Comparison of ENCODE assay signal across 23 cellular contexts in genomic region chr1:168373869-168374268, GRCh38.
DNase-seq lines count a peak whose midpoint lies in the region; ATAC-seq, FAIRE-seq and TF ChIP-seq lines count a peak whose summit lies in the region.
"Had no signal": no experiment of that assay in that cellular context is flagged by ENCODE, and none has a peak within 500 bp of the region (broad histone marks: within the 10 kb centered on the region; RNA-seq: fewer than 3 reads in every experiment).

No MANE protein-coding gene starts in this region.

- H3K27me3 ChIP-seq in astrocyte (ENCODE audit: insufficient read depth, low read length) (peaks cover 3% of the 10 kb centered on the region), uterus (no peaks in the 10 kb centered on the region), prostate gland (replicated peaks; ENCODE audit: insufficient read depth) (no peaks in the 10 kb centered on the region)
- H3K27me3 ChIP-seq: brain microvascular endothelial cell had no signal

- CTCF ChIA-PET in activated CD4-positive, alpha-beta T cell treated with anti-CD3 and anti-CD28 coated beads, Interleukin-2, amount 10 ng/mL, durations not matched to agents 7 days and 5 days (lab: Charles Lee), result interaction anchor here (1.4 to 2.1 kb wide), 6 partner anchors 7 to 43 kb away, joined by 3 to 12 read pairs (median 4); no protein-coding TSS in a partner anchor

- no peak overlapping the region for H3K9ac ChIP-seq in astrocyte (ENCODE audit: low read length)

- no peaks in the 10 kb centered on the region for H3K36me3 Mint-ChIP-seq in activated CD4-positive, alpha-beta T cell treated with anti-CD3 and anti-CD28 coated beads, Interleukin-2, amount 10 ng/mL, durations not matched to agents 7 days and 5 days (ENCODE audit: low read depth)
- no peaks in the 10 kb centered on the region for H3K36me3 Mint-ChIP-seq in astrocyte (ENCODE audit: low read depth, unreplicated experiment)

- H3K9me3 ChIP-seq in astrocyte (ENCODE audit: insufficient read depth, low read depth, low read length) (no peaks in the 10 kb centered on the region), uterus (no peaks in the 10 kb centered on the region), prostate gland (no peaks in the 10 kb centered on the region)

- H3K4me1 Mint-ChIP-seq in activated CD4-positive, alpha-beta T cell treated with anti-CD3 and anti-CD28 coated beads, Interleukin-2, amount 10 ng/mL, durations not matched to agents 7 days and 5 days, result no peaks in the 10 kb centered on the region
- H3K4me1 Mint-ChIP-seq in astrocyte (ENCODE audit: low read depth, unreplicated experiment), result peaks cover 1% of the 10 kb centered on the region
- H3K4me1 Mint-ChIP-seq: activated naive CD8-positive, alpha-beta T cell treated with anti-CD3 and anti-CD28 coated beads, Interleukin-2, amount 50 U/mL, for 24 hours had no signal

- H3K4me1 ChIP-seq in astrocyte (ENCODE audit: insufficient read depth, low read length) (no peaks in the 10 kb centered on the region), uterus (no peaks in the 10 kb centered on the region), prostate gland (replicated peaks) (no peaks in the 10 kb centered on the region)

- no peaks in the 10 kb centered on the region for H3K79me2 ChIP-seq in astrocyte (ENCODE audit: insufficient read depth, low read length)

- H3K4me3 Mint-ChIP-seq in activated CD4-positive, alpha-beta T cell treated with anti-CD3 and anti-CD28 coated beads, Interleukin-2, amount 10 ng/mL, durations not matched to agents 7 days and 5 days, result no peak overlapping the region
- no peak overlapping the region for H3K4me3 Mint-ChIP-seq in astrocyte (ENCODE audit: unreplicated experiment)
- H3K4me3 Mint-ChIP-seq: activated naive CD8-positive, alpha-beta T cell treated with anti-CD3 and anti-CD28 coated beads, Interleukin-2, amount 50 U/mL, for 24 hours; H9; neural crest cell had no signal

- TF ChIP-seq POLR2A in uterus (IDR thresholded peaks at IDR 0.05) (no peak), prostate gland (IDR thresholded peaks at IDR 0.05) (no peak)

- intact Hi-C loops in uterus (cut with DNase I; ENCODE audit: low total_unique reads) (no loop called here), prostate gland (cut with DNase I) (no loop called here)

- ATAC-seq in HG02938 (IDR thresholded peaks at IDR 0.05; ENCODE audit: unreplicated experiment), result no peak
- ATAC-seq: activated naive CD8-positive, alpha-beta T cell treated with anti-CD3 and anti-CD28 coated beads, Interleukin-2, amount 50 U/mL, for 24 hours had no signal

- H3K4me3 ChIP-seq in astrocyte (ENCODE audit: insufficient read depth, low read depth, low read length) (no peak overlapping the region), uterus (no peak overlapping the region), prostate gland (no peak overlapping the region)
- H3K4me3 ChIP-seq: smooth muscle cell had no signal

- no peak overlapping the region for H3K27ac Mint-ChIP-seq in activated CD4-positive, alpha-beta T cell treated with anti-CD3 and anti-CD28 coated beads, Interleukin-2, amount 10 ng/mL, durations not matched to agents 7 days and 5 days
- no peak overlapping the region for H3K27ac Mint-ChIP-seq in astrocyte (ENCODE audit: unreplicated experiment)
- H3K27ac Mint-ChIP-seq: H9 had no signal

- H3K27ac ChIP-seq in astrocyte (ENCODE audit: low read depth, low read length), result no peak overlapping the region
- H3K27ac ChIP-seq in uterus, result peak overlapping the region; percentile 58 to 71
- H3K27ac ChIP-seq in prostate gland, result no peak overlapping the region
- H3K27ac ChIP-seq: brain microvascular endothelial cell, VCaP had no signal

- H3K36me3 ChIP-seq in astrocyte (ENCODE audit: insufficient read depth, low read length) (no peaks in the 10 kb centered on the region), uterus (no peaks in the 10 kb centered on the region), prostate gland (no peaks in the 10 kb centered on the region)
- H3K36me3 ChIP-seq: brain microvascular endothelial cell had no signal

- no peak overlapping the region for H3K4me2 ChIP-seq in astrocyte (ENCODE audit: low read length)
- H3K4me2 ChIP-seq: smooth muscle cell had no signal

- peak; percentile 8 for DNase-seq in activated CD4-positive, alpha-beta T cell treated with anti-CD3 and anti-CD28 coated beads for 48 hours
- no peak for DNase-seq in activated CD4-positive, alpha-beta T cell treated with anti-CD3 and anti-CD28 coated beads, Interleukin-2, amount 10 ng/mL, durations not matched to agents 7 days and 5 days
- DNase-seq in astrocyte (ENCODE audit: low read depth), result peak; percentile 17
- DNase-seq in kidney glomerular epithelial cell (lab: John Stamatoyannopoulos, UW), result peak; percentile 36
- peak; percentile 77 to 81 for DNase-seq in uterus
- no peak for DNase-seq in prostate gland (ENCODE audit: low spot score)
- DNase-seq in frontal cortex (ENCODE audit: low spot score in 2 of 2), result no peak
- DNase-seq: activated effector memory CD4-positive, alpha-beta T cell treated with Interleukin-2 at 50 U/mL for 16 hours; activated naive CD8-positive, alpha-beta T cell treated with anti-CD3 and anti-CD28 coated beads, Interleukin-2, amount 50 U/mL, for 24 hours; AML-193; brain microvascular endothelial cell; dermis blood vessel endothelial cell; DND-41; H9; IMR-90; NCI-H2107; NCI-H510A; NK-92 treated with Interleukin-12 subunit alpha and Interleukin-12 subunit beta, amount 100 ng/mL, for 24 hours; stimulated activated naive CD4-positive, alpha-beta T cell had no signal

- H4K20me1 ChIP-seq in astrocyte (ENCODE audit: insufficient read depth, low read length), result no peaks in the 10 kb centered on the region

- H3K27me3 Mint-ChIP-seq in activated CD4-positive, alpha-beta T cell treated with anti-CD3 and anti-CD28 coated beads, Interleukin-2, amount 10 ng/mL, durations not matched to agents 7 days and 5 days, result no peaks in the 10 kb centered on the region
- H3K27me3 Mint-ChIP-seq in astrocyte (ENCODE audit: low read depth, unreplicated experiment), result peaks cover 14% of the 10 kb centered on the region
- H3K27me3 Mint-ChIP-seq: activated naive CD8-positive, alpha-beta T cell treated with anti-CD3 and anti-CD28 coated beads, Interleukin-2, amount 50 U/mL, for 24 hours had no signal

- H3K9me3 Mint-ChIP-seq in activated CD4-positive, alpha-beta T cell treated with anti-CD3 and anti-CD28 coated beads, Interleukin-2, amount 10 ng/mL, durations not matched to agents 7 days and 5 days, result no peaks in the 10 kb centered on the region
- H3K9me3 Mint-ChIP-seq in astrocyte (ENCODE audit: unreplicated experiment), result peaks cover 3% of the 10 kb centered on the region
- H3K9me3 Mint-ChIP-seq: activated naive CD8-positive, alpha-beta T cell treated with anti-CD3 and anti-CD28 coated beads, Interleukin-2, amount 50 U/mL, for 24 hours; H9; neural crest cell had no signal

- no peak overlapping the region for H2AFZ ChIP-seq in astrocyte (ENCODE audit: low read depth, low read length)

- no peak for TF ChIP-seq CTCF in astrocyte (IDR thresholded peaks at IDR 0.05; ENCODE audit: insufficient read depth, low read depth, low read length)
- TF ChIP-seq CTCF in uterus (IDR thresholded peaks at IDR 0.05), result no peak
- TF ChIP-seq CTCF in prostate gland (IDR thresholded peaks at IDR 0.05), result no peak

- POLR2A ChIA-PET in activated CD4-positive, alpha-beta T cell treated with anti-CD3 and anti-CD28 coated beads, Interleukin-2, amount 10 ng/mL, durations not matched to agents 7 days and 5 days (lab: Charles Lee), result no interaction called here

- no peak for FAIRE-seq in astrocyte (lab: Jason Lieb, UNC)
- no peak for FAIRE-seq in frontal cortex (lab: Jason Lieb, UNC)

- 62% methylated on average over 5 of the region's 5 CpGs for WGBS in prostate gland

Comparison
In these comparisons a context has a peak if more than half of its experiments do, and no peak if none do; other contexts are left out.
1. DNase-seq: peak in activated CD4-positive, alpha-beta T cell treated with anti-CD3 and anti-CD28 coated beads for 48 hours (single experiment), astrocyte (single experiment), kidney glomerular epithelial cell (single experiment) and uterus (2 of 2); none in activated CD4-positive, alpha-beta T cell treated with anti-CD3 and anti-CD28 coated beads, Interleukin-2, amount 10 ng/mL, durations not matched to agents 7 days and 5 days (single experiment), prostate gland (single experiment) and frontal cortex (0 of 2).
2. H3K27ac ChIP-seq: peak in uterus (2 of 2); none in astrocyte (single experiment) and prostate gland (0 of 2).